1 cellular context compared by ENCODE assay signal in genomic region chr1:181090653-181091126, GRCh38.
TF ChIP-seq lines count a peak whose summit lies in the region.

No MANE protein-coding gene starts in this region.

TF ChIP-seq in GM12878, 131 proteins besides CTCF, POLR2A, EP300 and RAD21 (continued from another document):
- TF ChIP-seq NFIC (IDR thresholded peaks at IDR 0.05; ENCODE audit: low read depth, low read length) (peak; percentile 0; the same call in 1 of the 2 replicates), NRF1 (conservative IDR thresholded peaks at IDR 0.05; ENCODE audit: low read depth, low read length) (no peak), IRF4 (IDR thresholded peaks at IDR 0.05; ENCODE audit: low read depth, low read length) (peak; percentile 70; the same call in 1 of the 2 replicates), SPI1 (IDR thresholded peaks at IDR 0.05; ENCODE audit: borderline replicate concordance, insufficient read depth, low read depth, low read length) (peak; percentile 76; the same call in 1 of the 2 replicates), RUNX3 (IDR thresholded peaks at IDR 0.05; ENCODE audit: low read length) (0 out of 2 replicates have a peak, but pooled peaks have one; percentile 37), IRF5 (IDR thresholded peaks at IDR 0.05; ENCODE audit: borderline replicate concordance) (no peak), ZNF24 (IDR thresholded peaks at IDR 0.05) (peak; percentile 95), FOS (IDR thresholded peaks at IDR 0.05; ENCODE audit: borderline replicate concordance, extremely low read depth, insufficient read length) (no peak), POU2F2 (IDR thresholded peaks at IDR 0.05; ENCODE audit: borderline replicate concordance, low read depth, low read length) (0 out of 3 replicates have a peak, but pooled peaks have one; percentile 44), POLR2AphosphoS2 (IDR thresholded peaks at IDR 0.05; ENCODE audit: low read depth, low read length) (peak; percentile 56; the same call in 1 of the 2 replicates)
